ENCODE assay signal across 8 cellular contexts in genomic region chr6:150005761-150006651, GRCh38. TPM values are rescaled to one million over a fixed set of nuclear protein-coding genes. Genes with fewer than 3 reads are reported as not detected.
DNase-seq lines count a peak whose midpoint lies in the region; ATAC-seq and TF ChIP-seq lines count a peak whose summit lies in the region.

No MANE protein-coding gene starts in this region.

- intact Hi-C loops in right cardiac atrium (cut with DNase I) = no loop called here
- intact Hi-C loops in cardiac septum (cut with DNase I) = loop anchor here (2.0 to 10.0 kb wide), 2 partner anchors 65 to 461 kb away; partner anchors contain the start of gene PPIL4
- intact Hi-C loops in breast epithelium (cut with DNase I; ENCODE audit: low total_unique reads) = loop anchor here (2.0 to 10.0 kb wide), 2 partner anchors 51 to 287 kb away; partner anchors contain the start of gene LATS1

- no peak overlapping the region for H3K27ac ChIP-seq in right cardiac atrium (ENCODE audit: low read length)
- no peak overlapping the region for H3K27ac ChIP-seq in breast epithelium

- no peak for TF ChIP-seq CTCF in breast epithelium (IDR thresholded peaks at IDR 0.05)

- no peaks in the 10 kb centered on the region for H3K9me3 ChIP-seq in right cardiac atrium (ENCODE audit: control insufficient read depth, low read length)
- no peaks in the 10 kb centered on the region for H3K9me3 ChIP-seq in breast epithelium
- H3K9me3 ChIP-seq in mononuclear cell (ENCODE audit: low read depth, low read length) = no peaks in the 10 kb centered on the region

- H3K4me3 ChIP-seq in right cardiac atrium (ENCODE audit: low read length) (peak overlapping the region; percentile 67), breast epithelium (peak overlapping the region; percentile 41 to 78 (median 61)), mononuclear cell (ENCODE audit: low read length) (peak overlapping the region; percentile 53)

- DNase-seq in right cardiac atrium (no peak), cardiac septum (ENCODE audit: low spot score) (no peak), breast epithelium (ENCODE audit: low spot score in 2 of 2) (no peak), DMS 273 (lab: John Stamatoyannopoulos, UW; ENCODE audit: unreplicated experiment) (no peak)

- TF ChIP-seq POLR2A in breast epithelium (IDR thresholded peaks at IDR 0.05) = no peak

- H3K4me1 ChIP-seq in right cardiac atrium (ENCODE audit: control insufficient read depth, insufficient read depth, low read length) (no peaks in the 10 kb centered on the region), breast epithelium (no peaks in the 10 kb centered on the region), mononuclear cell (ENCODE audit: insufficient read depth, low read length) (peaks cover 20% of the 10 kb centered on the region)

- no peaks in the 10 kb centered on the region for H3K36me3 ChIP-seq in breast epithelium

- ATAC-seq in right cardiac atrium (no peak), GM21529 (IDR thresholded peaks at IDR 0.05; ENCODE audit: unreplicated experiment) (no peak), HG03139 (IDR thresholded peaks at IDR 0.05; ENCODE audit: unreplicated experiment) (no peak), HG03442 (IDR thresholded peaks at IDR 0.05; ENCODE audit: unreplicated experiment) (no peak)

- H3K27me3 ChIP-seq in right cardiac atrium (ENCODE audit: control insufficient read depth, insufficient read depth) = no peaks in the 10 kb centered on the region
- peaks cover 0 to 18% of the 10 kb centered on the region in 2 donors for H3K27me3 ChIP-seq in breast epithelium
- H3K27me3 ChIP-seq in mononuclear cell (ENCODE audit: insufficient read depth, low read length) = peaks cover 28% of the 10 kb centered on the region

- WGBS in right cardiac atrium = 81% methylated on average over 14 of the region's 14 CpGs

RNA-seq across cellular contexts. Expression of gene RAET1L, which starts 19.3 kb away (rescaled TPM):
- total RNA-seq in right cardiac atrium (not detected), cardiac septum (not detected), breast epithelium (not detected), mononuclear cell (0.10 TPM)
- polyA plus RNA-seq in right cardiac atrium = not detected

RNA-seq across cellular contexts. Expression of gene ULBP1, which starts 42.3 kb away (rescaled TPM):
- total RNA-seq in right cardiac atrium = under 1 TPM in 3 of 4 donors, not detected in 1; 0.20 to 0.22 (median 0.21) TPM
- polyA plus RNA-seq in right cardiac atrium = 0.20 TPM
- 0.16 TPM for total RNA-seq in cardiac septum
- under 1 TPM in 2 of 3 donors, not detected in 1; under 0.01 to 0.29 TPM for total RNA-seq in breast epithelium
- total RNA-seq in mononuclear cell = 0.10 TPM

Comparison
In these comparisons a context has a peak if more than half of its experiments do, and no peak if none do; other contexts are left out.
1. intact Hi-C loops: an anchor here in cardiac septum (2.0 to 10.0 kb wide) and breast epithelium (2.0 to 10.0 kb wide); none called in right cardiac atrium.